In genomic region chr15:99651023-99651807, GRCh38 we compare ENCODE assay signal across 15 cellular contexts.
DNase-seq lines count a peak whose midpoint lies in the region; ATAC-seq and TF ChIP-seq lines count a peak whose summit lies in the region.
"Had no signal": no experiment of that assay in that cellular context is flagged by ENCODE, and none has a peak within 500 bp of the region (broad histone marks: within the 10 kb centered on the region; RNA-seq: fewer than 3 reads in every experiment).

No MANE protein-coding gene starts in this region.

- no peak for TF ChIP-seq POLR2A in uterus (IDR thresholded peaks at IDR 0.05)

- no peak overlapping the region for H3K27ac Mint-ChIP-seq in T-helper 2 cell treated with Interferon-gamma antibody and Interleukin-4, amounts not matched to agents 5 μg/mL and 100 μg/mL, for 36 hours

- H3K27ac ChIP-seq in uterus (no peak overlapping the region), mesendoderm (ENCODE audit: low read depth, low read length) (no peak overlapping the region)
- H3K27ac ChIP-seq: ascending aorta, gastrocnemius medialis, left ventricle myocardium inferior, parathyroid adenoma had no signal

- WGBS in mesendoderm (ENCODE audit: extremely low coverage, insufficient coverage, low lambda C conversion rate) = no CpG with 5 or more reads among the region's 6 CpGs

- no peak overlapping the region for H4K8ac ChIP-seq in mesendoderm (ENCODE audit: low read depth, low read length)

- peaks cover 12% of the 10 kb centered on the region for H3K9me3 Mint-ChIP-seq in T-helper 2 cell treated with Interferon-gamma antibody and Interleukin-4, amounts not matched to agents 5 μg/mL and 100 μg/mL, for 36 hours

- intact Hi-C loops in uterus (cut with DNase I; ENCODE audit: low total_unique reads) = no loop called here

- H3K9me3 ChIP-seq in uterus = no peaks in the 10 kb centered on the region
- H3K9me3 ChIP-seq: ascending aorta, gastrocnemius medialis had no signal

- H3K4ac ChIP-seq in mesendoderm (ENCODE audit: low read depth, low read length) = no peak overlapping the region

- H3K18ac ChIP-seq in mesendoderm (ENCODE audit: low read length) = no peak overlapping the region

- peaks cover 18% of the 10 kb centered on the region for H3K36me3 Mint-ChIP-seq in T-helper 2 cell treated with Interferon-gamma antibody and Interleukin-4, amounts not matched to agents 5 μg/mL and 100 μg/mL, for 36 hours (ENCODE audit: low read depth)

- H4K5ac ChIP-seq in mesendoderm (ENCODE audit: low read length) = no peak overlapping the region

- DNase-seq in Ammon's horn (ENCODE audit: low spot score) (peak; percentile 56), HT1080 (ENCODE audit: low read depth) (peak; percentile 85), choroid plexus epithelial cell (ENCODE audit: low read depth) (peak; percentile 43), myocyte (ENCODE audit: low read depth) (peak; percentile 53), uterus (no peak), mesendoderm (no peak)
- no peak for DNase-seq in T-helper 2 cell treated with Interferon-gamma antibody and Interleukin-4, amounts not matched to agents 5 μg/mL and 100 μg/mL, for 36 hours (ENCODE audit: low spot score)
- DNase-seq: CD4-positive, alpha-beta memory T cell; gastrocnemius medialis; left ventricle myocardium inferior; NCI-H1694 treated with DMSO at 0.1 percent for 48 hours; stimulated activated CD4-positive, alpha-beta T cell treated with anti-CD3 and anti-CD28 coated beads, Interleukin-4, amount 100 ng/mL, for 1 hour had no signal

- no peak overlapping the region for H3K56ac ChIP-seq in mesendoderm (ENCODE audit: low read length)

- no peaks in the 10 kb centered on the region for H3K79me1 ChIP-seq in mesendoderm (ENCODE audit: low read length)

- TF ChIP-seq CTCF in choroid plexus epithelial cell (conservative IDR thresholded peaks at IDR 0.05; ENCODE audit: low read depth, low read length) = no peak
- TF ChIP-seq CTCF in uterus (IDR thresholded peaks at IDR 0.05) = no peak

- no peaks in the 10 kb centered on the region for H3K27me3 Mint-ChIP-seq in T-helper 2 cell treated with Interferon-gamma antibody and Interleukin-4, amounts not matched to agents 5 μg/mL and 100 μg/mL, for 36 hours (ENCODE audit: low read depth)
- H3K27me3 Mint-ChIP-seq: CD4-positive, alpha-beta memory T cell had no signal

- no peak overlapping the region for H3K9ac ChIP-seq in mesendoderm (ENCODE audit: low read length)
- H3K9ac ChIP-seq: parathyroid adenoma had no signal

- no peaks in the 10 kb centered on the region for H3K27me3 ChIP-seq in uterus
- H3K27me3 ChIP-seq in mesendoderm (ENCODE audit: insufficient read depth, low read length, poor library complexity) = no peaks in the 10 kb centered on the region
- H3K27me3 ChIP-seq: ascending aorta, gastrocnemius medialis had no signal

- no peaks in the 10 kb centered on the region for H3K79me2 ChIP-seq in mesendoderm (ENCODE audit: control insufficient read depth, insufficient read depth, low read length)
- H3K79me2 ChIP-seq: parathyroid adenoma had no signal

- ATAC-seq in GM18909 (IDR thresholded peaks at IDR 0.05; ENCODE audit: poor library complexity, unreplicated experiment) = no peak
- ATAC-seq: gastrocnemius medialis had no signal

- H3K4me2 ChIP-seq in mesendoderm (ENCODE audit: low read length) = no peak overlapping the region

- H2BK15ac ChIP-seq in mesendoderm (replicated peaks; ENCODE audit: low read depth) = no peak overlapping the region

- no peak overlapping the region for H2BK120ac ChIP-seq in mesendoderm (ENCODE audit: low read depth, low read length)

- H3K4me3 Mint-ChIP-seq in T-helper 2 cell treated with Interferon-gamma antibody and Interleukin-4, amounts not matched to agents 5 μg/mL and 100 μg/mL, for 36 hours = no peak overlapping the region
- H3K4me3 Mint-ChIP-seq: CD4-positive, alpha-beta memory T cell had no signal

- no peak overlapping the region for H3K23ac ChIP-seq in mesendoderm (ENCODE audit: low read length)

- peaks cover 0 to 3% of the 10 kb centered on the region in 2 donors for H3K36me3 ChIP-seq in uterus
- H3K36me3 ChIP-seq in mesendoderm (ENCODE audit: control insufficient read depth, insufficient read depth, low read length) = no peaks in the 10 kb centered on the region
- H3K36me3 ChIP-seq: gastrocnemius medialis had no signal

- no peak overlapping the region for H3K4me3 ChIP-seq in choroid plexus epithelial cell (ENCODE audit: low read depth, low read length)
- H3K4me3 ChIP-seq in uterus = no peak overlapping the region
- no peak overlapping the region for H3K4me3 ChIP-seq in mesendoderm (ENCODE audit: low read length)
- H3K4me3 ChIP-seq: ascending aorta, gastrocnemius medialis, left ventricle myocardium inferior had no signal

- no peak overlapping the region for H2BK5ac ChIP-seq in mesendoderm (ENCODE audit: low read length)

- H2AK5ac ChIP-seq in mesendoderm (ENCODE audit: low read length) = no peak overlapping the region

- H3K4me1 Mint-ChIP-seq in T-helper 2 cell treated with Interferon-gamma antibody and Interleukin-4, amounts not matched to agents 5 μg/mL and 100 μg/mL, for 36 hours (ENCODE audit: low read depth) = peaks cover 6% of the 10 kb centered on the region

- H3K4me1 ChIP-seq in uterus (no peaks in the 10 kb centered on the region), mesendoderm (ENCODE audit: control insufficient read depth, low read depth, low read length) (no peaks in the 10 kb centered on the region)
- H3K4me1 ChIP-seq: parathyroid adenoma had no signal

Comparison
In these comparisons a context has a peak if more than half of its experiments do, and no peak if none do; other contexts are left out.
1. DNase-seq: peak in Ammon's horn (single experiment), HT1080 (single experiment), choroid plexus epithelial cell (single experiment) and myocyte (single experiment); none in uterus (0 of 2), mesendoderm (single experiment) and T-helper 2 cell treated with Interferon-gamma antibody and Interleukin-4, amounts not matched to agents 5 μg/mL and 100 μg/mL, for 36 hours (single experiment).